In the genomic region with DNA sequence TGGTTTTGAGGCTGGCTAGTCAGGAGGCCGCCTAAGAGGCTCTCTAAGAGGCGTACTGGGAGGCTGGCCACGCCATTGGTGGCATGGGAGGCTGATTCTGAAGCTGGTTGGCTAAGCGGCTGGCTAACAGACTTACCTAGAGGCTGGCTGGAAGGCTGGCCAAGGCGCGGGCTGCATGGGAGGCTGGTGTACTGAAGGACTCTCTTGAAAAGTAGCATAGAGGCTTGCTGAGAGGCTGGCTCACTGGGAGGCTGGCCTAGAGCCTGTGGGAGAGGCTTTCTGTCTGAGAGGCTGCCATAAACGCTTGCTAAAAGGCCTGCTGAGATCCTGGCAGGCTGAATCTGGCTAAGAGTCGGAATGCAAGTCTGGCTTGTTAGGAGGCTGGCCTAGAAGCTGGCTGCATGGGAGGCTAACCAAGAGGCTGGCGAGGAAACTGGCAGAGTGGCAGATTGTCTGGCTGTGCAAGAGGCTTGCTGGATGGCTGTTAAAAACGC, we compare ENCODE assay signal across 10 cellular contexts.
"Had no signal": no experiment of that assay in that cellular context is flagged by ENCODE, and none has a peak within 500 bp of the region (broad histone marks: within the 10 kb centered on the region; RNA-seq: fewer than 3 reads in every experiment).

No MANE protein-coding gene starts in this region.

- H3K36me3 ChIP-seq: brain microvascular endothelial cell, pancreas, transverse colon had no signal

- H3K27ac ChIP-seq: brain microvascular endothelial cell, pancreas, transverse colon had no signal

- ATAC-seq: stimulated activated memory B cell treated with anti-CD40 and anti-IgM and Interleukin-4, amounts not matched to agents 10 μg/mL and 1 μg/mL and 100 μg/mL, for 72 hours had no signal

- H3K27me3 ChIP-seq: brain microvascular endothelial cell, pancreas, transverse colon had no signal

- H3K4me1 ChIP-seq: pancreas, transverse colon had no signal

- H3K4me3 ChIP-seq: pancreas, smooth muscle cell, transverse colon had no signal

- H3K9me3 ChIP-seq: pancreas, transverse colon had no signal

- DNase-seq: activated CD4-positive, CD25-positive, alpha-beta regulatory T cell; activated naive CD4-positive, alpha-beta T cell treated with anti-CD3 and anti-CD28 coated beads, Interleukin-2, amount 10 ng/mL, durations not matched to agents 7 days and 5 days; foreskin fibroblast; immature natural killer cell; nephron progenitor cell; transverse colon had no signal
